ENCODE assay signal across 8 cellular contexts in genomic region chrX:119482497-119483480, GRCh38. TPM values are rescaled to one million over a fixed set of nuclear protein-coding genes. Genes with fewer than 3 reads are reported as not detected.
A peak's percentile ranks its signal among the peaks of the same experiment; 100 is the strongest.
DNase-seq lines count a peak whose midpoint lies in the region; ATAC-seq and TF ChIP-seq lines count a peak whose summit lies in the region.

No MANE protein-coding gene starts in this region.

- no peaks in the 10 kb centered on the region for H3K9me3 ChIP-seq in thymus (ENCODE audit: control insufficient read depth)

- peak; percentile 57 for TF ChIP-seq CTCF in AG09319 (IDR thresholded peaks at IDR 0.05; ENCODE audit: low read depth, low read length)

- no peak for DNase-seq in AG09319 (ENCODE audit: extremely low read depth, low read depth)
- peak; percentile 52 for DNase-seq in activated effector memory CD4-positive, alpha-beta T cell treated with Interleukin-2 at 50 U/mL for 16 hours
- peak; percentile 50 for DNase-seq in foreskin melanocyte
- DNase-seq in occipital lobe (lab: John Stamatoyannopoulos, UW), result peak; percentile 4

- peak overlapping the region; percentile 36 for H3K27ac ChIP-seq in thymus (ENCODE audit: low read depth)

- H3K4me1 ChIP-seq in thymus (ENCODE audit: control insufficient read depth, insufficient read depth, low read length), result no peaks in the 10 kb centered on the region

- ATAC-seq in GM18907 (IDR thresholded peaks at IDR 0.05; ENCODE audit: unreplicated experiment) (peak; percentile 77), HG03139 (IDR thresholded peaks at IDR 0.05; ENCODE audit: unreplicated experiment) (peak; percentile 91)

- peak overlapping the region; percentile 43 for H3K4me3 ChIP-seq in thymus (ENCODE audit: low read length)

- WGBS in thymus, result 18% methylated on average over 48 of the region's 48 CpGs

- no peaks in the 10 kb centered on the region for H3K27me3 ChIP-seq in thymus (ENCODE audit: control insufficient read depth, insufficient read depth)

- H3K36me3 ChIP-seq in thymus (ENCODE audit: control insufficient read depth, insufficient read depth), result no peaks in the 10 kb centered on the region

TF ChIP-seq in PFSK-1, 5 proteins besides CTCF, POLR2A, EP300 and RAD21:
- 0 out of 2 replicates have a peak, but pooled peaks have one; percentile 37 for TF ChIP-seq POLR2AphosphoS5 (IDR thresholded peaks at IDR 0.05; ENCODE audit: low read depth, low read length)
- TF ChIP-seq TAF1 (IDR thresholded peaks at IDR 0.05; ENCODE audit: borderline replicate concordance, insufficient read depth, low read length), result no peak

RNA-seq across cellular contexts. Expression of gene SLC25A5, which starts 14.5 kb away (rescaled TPM):
- polyA plus RNA-seq in PFSK-1 (2012; ENCODE audit: insufficient read length, low read depth), result 845 TPM
- 73.6 TPM for total RNA-seq in occipital lobe
- polyA plus RNA-seq in thymus, result 237 TPM
